In genomic region chr14:61203059-61203753, GRCh38 we compare ENCODE assay signal across 18 cellular contexts.
DNase-seq lines count a peak whose midpoint lies in the region; ATAC-seq and TF ChIP-seq lines count a peak whose summit lies in the region.
"Had no signal": no experiment of that assay in that cellular context is flagged by ENCODE, and none has a peak within 500 bp of the region (broad histone marks: within the 10 kb centered on the region; RNA-seq: fewer than 3 reads in every experiment).

No MANE protein-coding gene starts in this region.

- H3K27ac Mint-ChIP-seq in nephron (peak overlapping the region; percentile 17 to 62 (median 20)), chondrocyte (ENCODE audit: unreplicated experiment) (no peak overlapping the region)
- H3K27ac Mint-ChIP-seq: activated CD4-positive, alpha-beta T cell treated with anti-CD3 and anti-CD28 coated beads, Interleukin-2, amount 10 ng/mL, durations not matched to agents 7 days and 5 days; activated naive CD8-positive, alpha-beta T cell; activated T-cell treated with anti-CD3 and anti-CD28 coated beads, Interleukin-2, amount 50 U/mL, for 24 hours; naive thymus-derived CD4-positive, alpha-beta T cell had no signal

- no peaks in the 10 kb centered on the region for H3K27me3 ChIP-seq in ovary
- H3K27me3 ChIP-seq: vagina had no signal

- no peak for TF ChIP-seq CTCF in nephron (IDR thresholded peaks at IDR 0.05; ENCODE audit: unreplicated experiment in 3 of 3)
- TF ChIP-seq CTCF in chondrocyte (IDR thresholded peaks at IDR 0.05): no peak
- TF ChIP-seq CTCF in ovary (IDR thresholded peaks at IDR 0.05): no peak

- intact Hi-C loops in ovary (cut with DNase I): no loop called here

- no peak for TF ChIP-seq EP300 in ovary (IDR thresholded peaks at IDR 0.05)

- no peak overlapping the region for H3K27ac ChIP-seq in ovary
- H3K27ac ChIP-seq: epithelial cell of prostate, lower lobe of right lung, SK-N-MC, vagina had no signal

- no peaks in the 10 kb centered on the region for H3K4me1 ChIP-seq in ovary (ENCODE audit: insufficient read depth)
- H3K4me1 ChIP-seq: lower lobe of right lung, vagina had no signal

- H3K4me3 Mint-ChIP-seq in nephron (no peak overlapping the region), chondrocyte (ENCODE audit: unreplicated experiment) (no peak overlapping the region)
- H3K4me3 Mint-ChIP-seq: activated CD4-positive, alpha-beta T cell treated with anti-CD3 and anti-CD28 coated beads, Interleukin-2, amount 10 ng/mL, durations not matched to agents 7 days and 5 days; activated naive CD8-positive, alpha-beta T cell; activated T-cell treated with anti-CD3 and anti-CD28 coated beads, Interleukin-2, amount 50 U/mL, for 24 hours; brain; naive thymus-derived CD4-positive, alpha-beta T cell had no signal

- H3K27me3 Mint-ChIP-seq in nephron (ENCODE audit: low read depth): no peaks in the 10 kb centered on the region
- H3K27me3 Mint-ChIP-seq in chondrocyte (ENCODE audit: low read depth): no peaks in the 10 kb centered on the region

- 58 to 66% (median 58%) methylated on average over 10 of the region's 10 CpGs for WGBS in ovary, 3 donors

- ATAC-seq in GM18505 (IDR thresholded peaks at IDR 0.05; ENCODE audit: unreplicated experiment): no peak
- no peak for ATAC-seq in GM21786 (IDR thresholded peaks at IDR 0.05; ENCODE audit: unreplicated experiment)
- ATAC-seq: K562; lower lobe of right lung; naive thymus-derived CD4-positive, alpha-beta T cell had no signal

- no peak overlapping the region for H3K4me3 ChIP-seq in ovary
- H3K4me3 ChIP-seq: K562, lower lobe of right lung, SK-N-MC, vagina had no signal

- TF ChIP-seq POLR2A in GM18505 (IDR thresholded peaks at IDR 0.05; ENCODE audit: borderline replicate concordance, extremely low read depth, insufficient read depth, insufficient read length) (no peak), ovary (IDR thresholded peaks at IDR 0.05) (no peak)

- DNase-seq in DMS79 (lab: John Stamatoyannopoulos, UW): peak; percentile 91
- peak; percentile 81 for DNase-seq in NCI-H128 (lab: John Stamatoyannopoulos, UW; ENCODE audit: unreplicated experiment)
- peak; percentile 100 for DNase-seq in NCI-H524 treated with DMSO at 0.1 percent for 48 hours (lab: John Stamatoyannopoulos, UW)
- DNase-seq in chondrocyte (ENCODE audit: low spot score): no peak
- DNase-seq in ovary: no peak
- DNase-seq: activated CD4-positive, alpha-beta T cell treated with anti-CD3 and anti-CD28 coated beads, Interleukin-2, amount 10 ng/mL, durations not matched to agents 7 days and 5 days; activated T-cell treated with anti-CD3 and anti-CD28 coated beads, Interleukin-2, amount 50 U/mL, for 24 hours; lower lobe of right lung; naive thymus-derived CD4-positive, alpha-beta T cell had no signal

- H3K9me3 Mint-ChIP-seq in nephron (no peaks in the 10 kb centered on the region), chondrocyte (ENCODE audit: low read depth) (no peaks in the 10 kb centered on the region)
- H3K9me3 Mint-ChIP-seq: activated CD4-positive, alpha-beta T cell treated with anti-CD3 and anti-CD28 coated beads, Interleukin-2, amount 10 ng/mL, durations not matched to agents 7 days and 5 days; activated T-cell treated with anti-CD3 and anti-CD28 coated beads, Interleukin-2, amount 50 U/mL, for 24 hours had no signal

- H3K4me1 Mint-ChIP-seq in nephron (peaks cover 40% of the 10 kb centered on the region), chondrocyte (ENCODE audit: low read depth) (peaks cover 21% of the 10 kb centered on the region)
- H3K4me1 Mint-ChIP-seq: activated CD4-positive, alpha-beta T cell treated with anti-CD3 and anti-CD28 coated beads, Interleukin-2, amount 10 ng/mL, durations not matched to agents 7 days and 5 days had no signal

- H3K9me3 ChIP-seq in ovary: no peaks in the 10 kb centered on the region
- H3K9me3 ChIP-seq: lower lobe of right lung, vagina had no signal

- H3K36me3 ChIP-seq in ovary: no peaks in the 10 kb centered on the region
- H3K36me3 ChIP-seq: lower lobe of right lung, vagina had no signal

- no peaks in the 10 kb centered on the region for H3K36me3 Mint-ChIP-seq in nephron (ENCODE audit: low read depth)
- no peaks in the 10 kb centered on the region for H3K36me3 Mint-ChIP-seq in chondrocyte (ENCODE audit: low read depth)
- H3K36me3 Mint-ChIP-seq: activated naive CD8-positive, alpha-beta T cell; brain; naive thymus-derived CD4-positive, alpha-beta T cell had no signal

Comparison
In these comparisons a context has a peak if more than half of its experiments do, and no peak if none do; other contexts are left out.
1. DNase-seq: peak in DMS79 (single experiment), NCI-H128 (single experiment) and NCI-H524 treated with DMSO at 0.1 percent for 48 hours (single experiment); none in chondrocyte (single experiment) and ovary (0 of 5).